Comparison of ENCODE assay signal across 27 cellular contexts in genomic region chr17:76988796-76989195, GRCh38.
"Had no signal": no experiment of that assay in that cellular context is flagged by ENCODE, and none has a peak within 500 bp of the region (broad histone marks: within the 10 kb centered on the region; RNA-seq: fewer than 3 reads in every experiment).

No MANE protein-coding gene starts in this region.

- H3K4me1 ChIP-seq: ascending aorta, breast epithelium, foreskin keratinocyte, gastrocnemius medialis had no signal

- H3K27me3 ChIP-seq: ascending aorta, breast epithelium, cardiac muscle cell had no signal

- H3K27ac ChIP-seq: ascending aorta, breast epithelium, cardiac muscle cell, esophagus muscularis mucosa, foreskin keratinocyte, gastrocnemius medialis had no signal

- H3K36me3 ChIP-seq: ascending aorta, breast epithelium, cardiac muscle cell, esophagus muscularis mucosa, gastrocnemius medialis had no signal

- DNase-seq: activated CD4-positive, alpha-beta memory T cell treated with anti-CD3 and anti-CD28 coated beads, Interleukin-2, amount 10 ng/mL, durations not matched to agents 7 days and 5 days; activated CD4-positive, alpha-beta T cell treated with anti-CD3 and anti-CD28 coated beads for 1 hour; activated CD4-positive, alpha-beta T cell treated with anti-CD3 and anti-CD28 coated beads for 4 hours; activated CD4-positive, alpha-beta T cell treated with anti-CD3 and anti-CD28 coated beads, Interleukin-2, amount 10 ng/mL, durations not matched to agents 7 days and 5 days; activated CD4-positive, alpha-beta T cell treated with anti-CD3 and anti-CD28 coated beads, Interleukin-2, amount 50 U/mL, for 4 hours; activated CD4-positive, CD25-positive, alpha-beta regulatory T cell; activated CD8-positive, alpha-beta memory T cell treated with anti-CD3 and anti-CD28 coated beads, Interleukin-2, amount 50 U/mL, for 48 hours; activated gamma-delta T cell; activated naive CD4-positive, alpha-beta T cell; activated naive CD4-positive, alpha-beta T cell treated with anti-CD3 and anti-CD28 coated beads, Interleukin-2, amount 10 ng/mL, durations not matched to agents 7 days and 5 days; activated naive CD8-positive, alpha-beta T cell treated with anti-CD3 and anti-CD28 coated beads, Interleukin-2, amount 10 ng/mL, durations not matched to agents 7 days and 5 days; activated T-cell treated with anti-CD3 and anti-CD28 coated beads for 4 hours; activated T-cell treated with anti-CD3 and anti-CD28 coated beads, Interleukin-2, amount 50 U/mL, for 24 hours; activated T-cell treated with anti-CD3 and anti-CD28 coated beads, Interleukin-2, amount 50 U/mL, for 72 hours; cortex of kidney; dermis blood vessel endothelial cell; effector CD4-positive, alpha-beta T cell; effector memory CD8-positive, alpha-beta T cell; erythroblast; foreskin keratinocyte; gastrocnemius medialis; glutamatergic neuron; T-helper 2 cell had no signal

- H3K9me3 ChIP-seq: ascending aorta, breast epithelium, esophagus muscularis mucosa, gastrocnemius medialis had no signal

- H3K4me3 ChIP-seq: ascending aorta, breast epithelium, cardiac muscle cell, esophagus muscularis mucosa, gastrocnemius medialis had no signal
